Comparison of ENCODE assay signal across 1 cellular context in genomic region chr5:73565166-73565968, GRCh38.
TF ChIP-seq lines count a peak whose summit lies in the region.

Gene ANKRA2 (minus strand): TSS chr5:73565639. CDS start chr5:73562881, 2,758 bp downstream.
Gene UTP15 (plus strand): TSS chr5:73565743. CDS start chr5:73567345, 1,602 bp downstream.

TF ChIP-seq in K562, 482 proteins besides CTCF, POLR2A, EP300 and RAD21 (continued from another document and continues in another):
- no peak for TF ChIP-seq CLOCK (CRISPR knock-in tag; IDR thresholded peaks at IDR 0.05; ENCODE audit: borderline replicate concordance)
- no peak for TF ChIP-seq ZNF41 (CRISPR knock-in tag; conservative IDR thresholded peaks at IDR 0.05)
- TF ChIP-seq AFF4 (CRISPR knock-in tag; IDR thresholded peaks at IDR 0.05): peak; percentile 63; the same call in 1 of the 2 replicates
- TF ChIP-seq PHB (CRISPR knock-in tag; IDR thresholded peaks at IDR 0.05): no peak
- no peak for TF ChIP-seq HOXB6 (CRISPR knock-in tag; IDR thresholded peaks at IDR 0.05; ENCODE audit: borderline replicate concordance)
- no peak for TF ChIP-seq CBFB (CRISPR knock-in tag; IDR thresholded peaks at IDR 0.05)
- TF ChIP-seq ZBTB9 (CRISPR knock-in tag; IDR thresholded peaks at IDR 0.05): peak; percentile 46; the same call in 1 of the 2 replicates
- TF ChIP-seq KHSRP (IDR thresholded peaks at IDR 0.05): peak; percentile 41; the same call in 1 of the 2 replicates
- TF ChIP-seq SMAD3 (CRISPR knock-in tag; conservative IDR thresholded peaks at IDR 0.05): 0 out of 2 replicates have a peak, but pooled peaks have one; percentile 46
- TF ChIP-seq ZNF263 (CRISPR knock-in tag; IDR thresholded peaks at IDR 0.05; ENCODE audit: borderline replicate concordance): no peak
- TF ChIP-seq RBFOX2 (IDR thresholded peaks at IDR 0.05; ENCODE audit: low read depth, low read length): peak; percentile 83
- TF ChIP-seq ZNF239 (CRISPR knock-in tag; IDR thresholded peaks at IDR 0.05): no peak
- TF ChIP-seq TBP (optimal IDR thresholded peaks at IDR 0.05; ENCODE audit: low read depth, low read length): peak; percentile 41
- no peak for TF ChIP-seq SNRNP70 (optimal IDR thresholded peaks at IDR 0.05; ENCODE audit: low read depth, low read length)
- no peak for TF ChIP-seq KLF1 (tag; IDR thresholded peaks at IDR 0.05)
- peak; percentile 97 to 99 for TF ChIP-seq MNT (conservative IDR thresholded peaks at IDR 0.05)
- no peak for TF ChIP-seq MCM7 (IDR thresholded peaks at IDR 0.05)
- TF ChIP-seq ZBTB34 (CRISPR knock-in tag; IDR thresholded peaks at IDR 0.05): no peak
- TF ChIP-seq ZNF592 (IDR thresholded peaks at IDR 0.05): no peak
- TF ChIP-seq TEAD1 (CRISPR knock-in tag; IDR thresholded peaks at IDR 0.05): peak; percentile 9 to 40; a peak in 2 of 4 replicates
- peak; percentile 94 for TF ChIP-seq ZNF395 (CRISPR knock-in tag; IDR thresholded peaks at IDR 0.05)
- no peak for TF ChIP-seq MECOM (CRISPR knock-in tag; IDR thresholded peaks at IDR 0.05)
- TF ChIP-seq ZNF274 (IDR thresholded peaks at IDR 0.05; ENCODE audit: borderline replicate concordance, low read depth, low read length): no peak
- peak; percentile 86 for TF ChIP-seq ZZZ3 (IDR thresholded peaks at IDR 0.05)
- TF ChIP-seq ZNF699 (CRISPR knock-in tag; IDR thresholded peaks at IDR 0.05; ENCODE audit: insufficient replicate concordance): no peak
- no peak for TF ChIP-seq MLX (CRISPR knock-in tag; conservative IDR thresholded peaks at IDR 0.05)
- TF ChIP-seq CUX1 (CRISPR knock-in tag; IDR thresholded peaks at IDR 0.05): no peak
- TF ChIP-seq ZNF146 (CRISPR knock-in tag; IDR thresholded peaks at IDR 0.05; ENCODE audit: unreplicated experiment): no peak
- no peak for TF ChIP-seq THAP7 (CRISPR knock-in tag; IDR thresholded peaks at IDR 0.05)
- TF ChIP-seq ZBTB8A (IDR thresholded peaks at IDR 0.05; ENCODE audit: partially characterized antibody): no peak
